In genomic region chr16:18050234-18050633, GRCh38 we compare ENCODE assay signal across 5 cellular contexts.
"Had no signal": no experiment of that assay in that cellular context is flagged by ENCODE, and none has a peak within 500 bp of the region (broad histone marks: within the 10 kb centered on the region; RNA-seq: fewer than 3 reads in every experiment).

No MANE protein-coding gene starts in this region.

- H3K36me3 Mint-ChIP-seq: IgD-negative memory B cell had no signal

- DNase-seq: GM23248, GOT3, H7, HFFc6 had no signal

- H3K27ac Mint-ChIP-seq: HFFc6, IgD-negative memory B cell had no signal

- H3K4me3 Mint-ChIP-seq: HFFc6, IgD-negative memory B cell had no signal

- H3K4me1 Mint-ChIP-seq: IgD-negative memory B cell had no signal
